ENCODE assay signal across 21 cellular contexts in genomic region chr6:16656451-16656850, GRCh38.
"Had no signal": no experiment of that assay in that cellular context is flagged by ENCODE, and none has a peak within 500 bp of the region (broad histone marks: within the 10 kb centered on the region; RNA-seq: fewer than 3 reads in every experiment).

No MANE protein-coding gene starts in this region.

- H3K27me3 Mint-ChIP-seq: activated naive CD4-positive, alpha-beta T cell treated with anti-CD3 and anti-CD28 coated beads, Interleukin-2, amount 10 ng/mL, durations not matched to agents 7 days and 5 days; effector memory CD8-positive, alpha-beta T cell; naive thymus-derived CD8-positive, alpha-beta T cell; stimulated activated naive CD8-positive, alpha-beta T cell treated with anti-CD3 and anti-CD28 coated beads, Interleukin-15, Interleukin-2, amounts not matched to agents 100 ng/mL and 50 ng/mL, for 24 hours had no signal

- DNase-seq: activated CD4-positive, alpha-beta T cell treated with anti-CD3 and anti-CD28 coated beads, Interleukin-2, amount 50 U/mL, for 48 hours; activated effector memory CD4-positive, alpha-beta T cell treated with anti-CD3 and anti-CD28 coated beads, Interleukin-2, amount 50 U/mL, for 16 hours; activated naive CD4-positive, alpha-beta T cell treated with anti-CD3 and anti-CD28 coated beads, Interleukin-2, amount 10 ng/mL, durations not matched to agents 7 days and 5 days; activated T-cell treated with anti-CD3 and anti-CD28 coated beads, Interleukin-2, amount 50 U/mL, for 4 hours; anterior cingulate cortex; body of pancreas; dermis blood vessel endothelial cell; effector memory CD8-positive, alpha-beta T cell; gastrocnemius medialis; head of caudate nucleus; hypothalamus; left ventricle myocardium superior; mammary epithelial cell; naive thymus-derived CD8-positive, alpha-beta T cell; spleen; stimulated activated CD4-positive, alpha-beta T cell treated with anti-CD3 and anti-CD28 coated beads, Interleukin-4, amount 100 ng/mL, for 24 hours; T1000; tibial artery had no signal

- H3K4me3 Mint-ChIP-seq: activated naive CD4-positive, alpha-beta T cell treated with anti-CD3 and anti-CD28 coated beads, Interleukin-2, amount 10 ng/mL, durations not matched to agents 7 days and 5 days; mesothelial cell of epicardium; naive thymus-derived CD8-positive, alpha-beta T cell; WTC11 had no signal

- ATAC-seq: body of pancreas; effector memory CD8-positive, alpha-beta T cell; gastrocnemius medialis; left ventricle myocardium superior; naive thymus-derived CD8-positive, alpha-beta T cell; WTC11 had no signal

- H3K9me3 Mint-ChIP-seq: activated T-cell treated with anti-CD3 and anti-CD28 coated beads, Interleukin-2, amount 50 U/mL, for 4 hours; effector memory CD8-positive, alpha-beta T cell had no signal

- H3K27ac Mint-ChIP-seq: activated naive CD4-positive, alpha-beta T cell treated with anti-CD3 and anti-CD28 coated beads, Interleukin-2, amount 10 ng/mL, durations not matched to agents 7 days and 5 days; mesothelial cell of epicardium; stimulated activated naive CD8-positive, alpha-beta T cell treated with anti-CD3 and anti-CD28 coated beads, Interleukin-15, Interleukin-2, amounts not matched to agents 100 ng/mL and 50 ng/mL, for 24 hours; WTC11 had no signal
